In the genomic region with DNA sequence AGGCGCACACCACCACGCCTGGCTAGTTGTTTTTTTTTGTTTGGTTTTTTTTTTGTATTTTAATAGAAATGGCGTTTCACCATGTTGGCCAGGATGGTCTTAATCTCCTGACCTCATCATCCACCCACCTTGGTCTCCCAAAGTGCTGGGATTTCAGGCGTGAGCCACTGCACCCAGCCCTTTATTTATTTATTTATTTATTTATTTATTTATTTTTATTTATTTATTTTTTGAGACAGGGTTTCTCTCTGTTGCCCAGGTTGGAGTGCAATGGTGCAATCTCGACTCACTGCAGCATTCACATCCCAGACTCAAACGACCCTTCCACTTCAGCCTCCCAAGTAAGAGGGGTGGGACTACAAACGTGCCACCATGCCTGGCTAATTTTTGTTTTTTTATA, we compare ENCODE assay signal across 33 cellular contexts.
"Had no signal": no experiment of that assay in that cellular context is flagged by ENCODE, and none has a peak within 500 bp of the region (broad histone marks: within the 10 kb centered on the region; RNA-seq: fewer than 3 reads in every experiment).

No MANE protein-coding gene starts in this region.

- FAIRE-seq: astrocyte, bronchial epithelial cell had no signal

- DNase-seq: activated effector memory CD4-positive, alpha-beta T cell treated with anti-CD3 and anti-CD28 coated beads, Interleukin-2, amount 50 U/mL, for 16 hours; activated effector memory CD4-positive, alpha-beta T cell treated with Interleukin-2 at 50 U/mL for 16 hours; activated gamma-delta T cell; activated gamma-delta T cell treated with Interleukin-2 at 50 U/mL for 16 hours; activated naive CD4-positive, alpha-beta T cell; activated naive CD4-positive, alpha-beta T cell treated with anti-CD3 and anti-CD28 coated beads for 36 hours; activated naive CD4-positive, alpha-beta T cell treated with anti-CD3 and anti-CD28 coated beads, Interleukin-2, amount 10 ng/mL, durations not matched to agents 7 days and 5 days; activated naive CD4-positive, alpha-beta T cell treated with anti-CD3 and anti-CD28 coated beads, Interleukin-2, amount 50 U/mL, for 16 hours; activated naive CD4-positive, alpha-beta T cell treated with Interleukin-2 at 50 U/mL for 16 hours; activated naive CD8-positive, alpha-beta T cell treated with anti-CD3 and anti-CD28 coated beads for 36 hours; activated naive CD8-positive, alpha-beta T cell treated with anti-CD3 and anti-CD28 coated beads, Interleukin-2, amount 10 ng/mL, durations not matched to agents 7 days and 5 days; activated naive CD8-positive, alpha-beta T cell treated with anti-CD3 and anti-CD28 coated beads, Interleukin-2, amount 50 U/mL, for 24 hours; activated T-cell treated with anti-CD3 and anti-CD28 coated beads, Interleukin-2, amount 50 U/mL, for 24 hours; activated T-cell treated with anti-CD3 and anti-CD28 coated beads, Interleukin-2, amount 50 U/mL, for 4 hours; activated T-cell treated with anti-CD3 and anti-CD28 coated beads, Interleukin-2, amount 50 U/mL, for 48 hours; activated T-cell treated with anti-CD3 and anti-CD28 coated beads, Interleukin-2, amount 50 U/mL, for 72 hours; adrenal gland; amniotic stem cell; amygdala; anterior cingulate cortex; aorta; body of pancreas; brain microvascular endothelial cell; caudate nucleus; central memory CD4-positive, alpha-beta T cell; cerebellar nuclear complex had no signal

- H3K4me1 ChIP-seq: adrenal gland, ascending aorta, body of pancreas, breast epithelium had no signal

- ATAC-seq: activated naive CD4-positive, alpha-beta T cell treated with anti-CD3 and anti-CD28 coated beads, Interleukin-2, amount 50 U/mL, for 72 hours; activated naive CD8-positive, alpha-beta T cell treated with anti-CD3 and anti-CD28 coated beads, Interleukin-2, amount 50 U/mL, for 24 hours; activated T-cell treated with anti-CD3 and anti-CD28 coated beads, Interleukin-2, amount 50 U/mL, for 4 hours; activated T-cell treated with anti-CD3 and anti-CD28 coated beads, Interleukin-2, amount 50 U/mL, for 72 hours; activated T-helper 17 cell treated with anti-CD3 and anti-CD28 coated beads, Interleukin-2, amount 50 U/mL, for 72 hours; body of pancreas had no signal

- H3K27ac ChIP-seq: adrenal gland, ascending aorta, body of pancreas, brain microvascular endothelial cell, breast epithelium, cardiac muscle cell had no signal

- H3K4me3 ChIP-seq: adrenal gland, ascending aorta, body of pancreas, breast epithelium, cardiac muscle cell had no signal

- H3K9me3 ChIP-seq: adrenal gland, ascending aorta, body of pancreas, breast epithelium had no signal

- H3K36me3 ChIP-seq: adrenal gland, ascending aorta, brain microvascular endothelial cell, breast epithelium, cardiac muscle cell had no signal
